16 cellular contexts compared by ENCODE assay signal in the genomic region with DNA sequence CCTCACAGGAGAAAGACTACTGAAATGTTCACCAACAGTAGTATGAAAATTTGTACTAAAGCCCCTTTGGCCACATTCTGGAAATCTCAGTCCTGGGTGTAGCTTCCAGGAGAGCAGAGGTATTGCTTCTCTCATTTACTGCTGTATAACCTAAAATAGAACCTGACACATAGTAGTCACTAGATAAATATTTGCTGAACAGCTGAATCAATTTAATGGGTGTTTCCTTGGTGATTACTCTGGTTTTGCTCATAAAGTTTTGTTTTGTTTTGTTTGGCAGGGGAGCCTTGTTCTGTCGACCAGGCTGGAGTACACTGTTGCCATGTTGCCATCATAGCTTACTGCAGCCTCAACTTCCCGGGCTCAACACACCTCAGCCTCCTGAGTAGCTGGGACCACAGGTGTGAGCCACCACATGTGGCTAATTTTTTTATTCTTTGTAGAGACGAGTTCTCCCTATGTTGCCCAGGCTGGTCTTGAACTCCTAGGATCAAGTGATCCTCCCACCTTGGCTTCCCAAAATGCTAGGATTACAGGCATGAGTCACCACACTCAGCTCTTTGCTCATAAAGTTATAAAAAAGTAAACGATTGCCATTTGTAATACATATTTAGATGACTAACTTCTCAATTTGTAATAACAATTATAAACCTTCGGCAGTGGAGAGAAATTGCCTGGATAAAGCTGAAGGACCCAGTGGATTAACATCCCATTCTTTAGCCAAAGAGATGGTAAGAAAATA. TPM values are rescaled to one million over a fixed set of nuclear protein-coding genes. Genes with fewer than 3 reads are reported as not detected.
A peak's percentile ranks its signal among the peaks of the same experiment; 100 is the strongest.
DNase-seq lines count a peak whose midpoint lies in the region; TF ChIP-seq lines count a peak whose summit lies in the region.
"Had no signal": no experiment of that assay in that cellular context is flagged by ENCODE, and none has a peak within 500 bp of the region (broad histone marks: within the 10 kb centered on the region; RNA-seq: fewer than 3 reads in every experiment).

No MANE protein-coding gene starts in this region.

- no peak overlapping the region for H2BK12ac ChIP-seq in mesenchymal stem cell (ENCODE audit: low read length in 2 of 2)

- H2BK120ac ChIP-seq in mesenchymal stem cell (ENCODE audit: low read depth, low read length) (no peak overlapping the region), mesendoderm (ENCODE audit: low read depth, low read length) (no peak overlapping the region)

- dilution Hi-C loops in mammary epithelial cell (cut with HindIII; ENCODE audit: low sequenced_read_pairs), result loop anchor here (5.0 kb wide), 1 partner anchor 91 kb away; no protein-coding TSS in a partner anchor

- CTCF ChIA-PET in BJ (lab: Yijun Ruan, JAX), result interaction anchor here (0.6 to 1.2 kb wide), 3 partner anchors 9 to 161 kb away, joined by 3 read pairs; no protein-coding TSS in a partner anchor
- CTCF ChIA-PET in mammary epithelial cell (lab: Charles Lee; ENCODE audit: low non-redundant PET), result no interaction called here

- H3K23ac ChIP-seq in mesenchymal stem cell (ENCODE audit: low read length in 2 of 2) (no peak overlapping the region), mesendoderm (ENCODE audit: low read length) (no peak overlapping the region)

- H2BK15ac ChIP-seq in mesenchymal stem cell (ENCODE audit: low read depth, poor library complexity, severe bottlenecking) (peak overlapping the region; percentile 46), mesendoderm (replicated peaks; ENCODE audit: low read depth) (no peak overlapping the region)

- H3K27me3 ChIP-seq in BJ (ENCODE audit: control insufficient read depth, insufficient read depth, low read length) (no peaks in the 10 kb centered on the region), mammary epithelial cell (ENCODE audit: insufficient read depth, low read length) (no peaks in the 10 kb centered on the region), mesenchymal stem cell (ENCODE audit: control insufficient read depth in 1 of 2, insufficient read depth in 1 of 2, low read length in 2 of 2) (no peaks in the 10 kb centered on the region), mesendoderm (ENCODE audit: insufficient read depth, low read length, poor library complexity) (no peaks in the 10 kb centered on the region)
- H3K27me3 ChIP-seq: ascending aorta; BLaER1 treated with 17β-estradiol and CSF1 and Interleukin-3, amounts not matched to agents 10 nM and 100 nM; Peyer's patch; sigmoid colon had no signal

- BruUV-seq in mammary epithelial cell (replicated peaks; lab: Mats Ljungman, UMichigan), result no TSS peak

- no peak overlapping the region for H4K5ac ChIP-seq in mesendoderm (ENCODE audit: low read length)

- H3K27ac ChIP-seq in mammary epithelial cell (ENCODE audit: insufficient read depth, low read depth, low read length), result no peak overlapping the region
- H3K27ac ChIP-seq in mesenchymal stem cell (ENCODE audit: low read length, poor library complexity, severe bottlenecking), result no peak overlapping the region
- H3K27ac ChIP-seq in mesendoderm (ENCODE audit: low read depth, low read length), result no peak overlapping the region
- H3K27ac ChIP-seq: ascending aorta; BLaER1 treated with 17β-estradiol and CSF1 and Interleukin-3, amounts not matched to agents 10 nM and 100 nM; Peyer's patch; sigmoid colon had no signal

- H3K79me1 ChIP-seq in mesenchymal stem cell (replicated peaks; ENCODE audit: low read length, poor library complexity, severe bottlenecking), result no peaks in the 10 kb centered on the region
- H3K79me1 ChIP-seq in mesendoderm (ENCODE audit: low read length), result no peaks in the 10 kb centered on the region

- H3K9ac ChIP-seq in mammary epithelial cell (ENCODE audit: insufficient read depth, low read length) (no peak overlapping the region), mesenchymal stem cell (ENCODE audit: low read length) (peak overlapping the region; percentile 45), mesendoderm (ENCODE audit: low read length) (no peak overlapping the region)
- H3K9ac ChIP-seq: BLaER1 treated with 17β-estradiol and CSF1 and Interleukin-3, amounts not matched to agents 10 nM and 100 nM had no signal

- H3K79me2 ChIP-seq in mammary epithelial cell (ENCODE audit: insufficient read depth, low read length), result no peaks in the 10 kb centered on the region
- no peaks in the 10 kb centered on the region for H3K79me2 ChIP-seq in mesendoderm (ENCODE audit: control insufficient read depth, insufficient read depth, low read length)

- POLR2A ChIA-PET in BJ (lab: Charles Lee), result no interaction called here

- H4K8ac ChIP-seq in mesenchymal stem cell (ENCODE audit: low read length) (no peak overlapping the region), mesendoderm (ENCODE audit: low read depth, low read length) (no peak overlapping the region)

- H3K9me3 ChIP-seq in mammary epithelial cell (replicated peaks; ENCODE audit: insufficient read depth, low read length) (no peaks in the 10 kb centered on the region), mesenchymal stem cell (ENCODE audit: control insufficient read depth, low read length) (no peaks in the 10 kb centered on the region)
- H3K9me3 ChIP-seq: ascending aorta; BLaER1 treated with 17β-estradiol and CSF1 and Interleukin-3, amounts not matched to agents 10 nM and 100 nM; Peyer's patch; sigmoid colon had no signal

- 53% methylated on average over 5 of the region's 5 CpGs for WGBS in mammary epithelial cell (ENCODE audit: low coverage, missing lambda C conversion rate)
- WGBS in mesenchymal stem cell, result 90% methylated on average over 3 of the region's 5 CpGs
- no CpG with 5 or more reads among the region's 5 CpGs for WGBS in mesendoderm (ENCODE audit: extremely low coverage, insufficient coverage, low lambda C conversion rate)

- no peak overlapping the region for H2AFZ ChIP-seq in mammary epithelial cell (ENCODE audit: low read depth, low read length)
- H2AFZ ChIP-seq in mesenchymal stem cell (ENCODE audit: low read depth, low read length), result no peak overlapping the region

- no peak overlapping the region for H3K14ac ChIP-seq in mesenchymal stem cell (ENCODE audit: low read length in 2 of 2)

- no peak overlapping the region for H3K4me2 ChIP-seq in mammary epithelial cell (ENCODE audit: insufficient read depth, low read depth, low read length)
- H3K4me2 ChIP-seq in mesenchymal stem cell (ENCODE audit: low read length, poor library complexity, severe bottlenecking), result no peak overlapping the region
- no peak overlapping the region for H3K4me2 ChIP-seq in mesendoderm (ENCODE audit: low read length)
- H3K4me2 ChIP-seq: BLaER1 treated with 17β-estradiol and CSF1 and Interleukin-3, amounts not matched to agents 10 nM and 100 nM had no signal

- H3K4ac ChIP-seq in mesenchymal stem cell (ENCODE audit: low read depth in 1 of 2, low read length in 2 of 2) (no peak overlapping the region), mesendoderm (ENCODE audit: low read depth, low read length) (no peak overlapping the region)

- H3K4me1 ChIP-seq in mammary epithelial cell (ENCODE audit: insufficient read depth, low read length) (peaks cover 4% of the 10 kb centered on the region), mesenchymal stem cell (ENCODE audit: control insufficient read depth, insufficient read depth, low read depth, low read length) (peaks cover 5% of the 10 kb centered on the region), mesendoderm (ENCODE audit: control insufficient read depth, low read depth, low read length) (no peaks in the 10 kb centered on the region)
- H3K4me1 ChIP-seq: ascending aorta, Peyer's patch had no signal

- in situ Hi-C loops in mammary epithelial cell (cut with MboI; ENCODE audit: low sequenced_read_pairs in 2 of 2), result no loop called here

- H3K4me3 ChIP-seq in BJ (ENCODE audit: low read depth, low read length), result no peak overlapping the region
- no peak overlapping the region for H3K4me3 ChIP-seq in mammary epithelial cell (replicated peaks in 1 of 3; ENCODE audit: insufficient read depth in 1 of 3, low read depth in 2 of 3, low read length in 3 of 3)
- H3K4me3 ChIP-seq in mesenchymal stem cell (ENCODE audit: insufficient read depth in 1 of 2, low read depth in 1 of 2, low read length in 2 of 2), result no peak overlapping the region
- H3K4me3 ChIP-seq in mesendoderm (ENCODE audit: low read length), result no peak overlapping the region
- H3K4me3 ChIP-seq: ascending aorta; BLaER1 treated with 17β-estradiol and CSF1 and Interleukin-3, amounts not matched to agents 10 nM and 100 nM; Peyer's patch; sigmoid colon had no signal

- H4K20me1 ChIP-seq in mammary epithelial cell (ENCODE audit: insufficient read depth, low read length), result no peaks in the 10 kb centered on the region
- H4K20me1 ChIP-seq: BLaER1 treated with 17β-estradiol and CSF1 and Interleukin-3, amounts not matched to agents 10 nM and 100 nM had no signal

- H2AK5ac ChIP-seq in mesenchymal stem cell (ENCODE audit: low read length, severe bottlenecking) (no peak overlapping the region), mesendoderm (ENCODE audit: low read length) (no peak overlapping the region)

- no peak overlapping the region for H4K91ac ChIP-seq in mesenchymal stem cell (ENCODE audit: low read length)

- H2BK5ac ChIP-seq in mesenchymal stem cell (ENCODE audit: low read depth, low read length, poor library complexity, severe bottlenecking), result no peak overlapping the region
- H2BK5ac ChIP-seq in mesendoderm (ENCODE audit: low read length), result no peak overlapping the region

- H3K56ac ChIP-seq in mesendoderm (ENCODE audit: low read length), result no peak overlapping the region

- no peak overlapping the region for H3K18ac ChIP-seq in mesenchymal stem cell (ENCODE audit: low read depth in 1 of 2, low read length in 2 of 2)
- H3K18ac ChIP-seq in mesendoderm (ENCODE audit: low read length), result no peak overlapping the region

- TF ChIP-seq CTCF in BJ (IDR thresholded peaks at IDR 0.05; ENCODE audit: insufficient read depth, low read depth, low read length) (no peak), mammary epithelial cell (conservative IDR thresholded peaks at IDR 0.05 in 1 of 2, IDR thresholded peaks at IDR 0.05 in 1 of 2; ENCODE audit: extremely low read depth in 1 of 2, insufficient read depth in 1 of 2, low read depth in 1 of 2, low read length in 2 of 2) (no peak)

- peak; percentile 63 for DNase-seq in BJ (ENCODE audit: low read depth)
- peak; percentile 94 for DNase-seq in LHCN-M2 (ENCODE audit: low read depth)
- peak; percentile 73 for DNase-seq in mammary epithelial cell
- peak; percentile 4 for DNase-seq in mesenchymal stem cell
- DNase-seq in activated naive CD4-positive, alpha-beta T cell (lab: John Stamatoyannopoulos, UW), result no peak
- DNase-seq in NCI-H2227 (lab: John Stamatoyannopoulos, UW; ENCODE audit: unreplicated experiment), result no peak
- DNase-seq in midbrain (lab: John Stamatoyannopoulos, UW), result no peak
- no peak for DNase-seq in mesendoderm
- DNase-seq: glutamatergic neuron; GOT3; naive thymus-derived CD8-positive, alpha-beta T cell; sigmoid colon; stimulated activated naive CD4-positive, alpha-beta T cell treated with Interleukin-2 at 50 U/mL for 16 hours had no signal

- no peaks in the 10 kb centered on the region for H3K36me3 ChIP-seq in BJ (ENCODE audit: control insufficient read depth, insufficient read depth, low read length)
- H3K36me3 ChIP-seq in mammary epithelial cell (ENCODE audit: insufficient read depth, low read length), result no peaks in the 10 kb centered on the region
- H3K36me3 ChIP-seq in mesenchymal stem cell (ENCODE audit: control insufficient read depth in 1 of 2, insufficient read depth in 2 of 2, low read depth in 1 of 2, low read length in 2 of 2), result no peaks in the 10 kb centered on the region
- H3K36me3 ChIP-seq in mesendoderm (ENCODE audit: control insufficient read depth, insufficient read depth, low read length), result no peaks in the 10 kb centered on the region
- H3K36me3 ChIP-seq: ascending aorta; BLaER1 treated with 17β-estradiol and CSF1 and Interleukin-3, amounts not matched to agents 10 nM and 100 nM; Peyer's patch; sigmoid colon had no signal

- intact Hi-C loops in mammary epithelial cell (cut with micrococcal nuclease), result no loop called here

RNA-seq across cellular contexts. Expression of a gene that starts 11.5 kb away (rescaled TPM):
- polyA plus RNA-seq in BJ (2011; rRNA removed) (7.1 and 10.2 TPM in 2 replicates), mammary epithelial cell (0.19 TPM)
- polyA minus RNA-seq in BJ (2011; rRNA and poly(A)+ RNA removed), result 25.6 and 26.3 TPM in 2 replicates
- total RNA-seq in LHCN-M2 (2014; rRNA removed) (2.8 and 4.0 TPM in 2 replicates), mammary epithelial cell (1 to 10 TPM; 4.1 to 6.5 TPM)
- polyA plus RNA-seq in LHCN-M2 (2012), result 4.5 TPM
- not detected for polyA minus RNA-seq in mammary epithelial cell
- 5.1 TPM for polyA plus RNA-seq in mesenchymal stem cell (2013, experiment 1 of 2)
- polyA plus RNA-seq in mesenchymal stem cell (2013, experiment 2 of 2), result 4.6 TPM
- polyA plus RNA-seq in mesendoderm (2013, experiment 1 of 2), result 1.0 TPM
- 0.92 TPM for polyA plus RNA-seq in mesendoderm (2013, experiment 2 of 2)

Comparison
In these comparisons a context has a peak if more than half of its experiments do, and no peak if none do; other contexts are left out.
1. DNase-seq: peak in BJ (single experiment), LHCN-M2 (single experiment), mammary epithelial cell (single experiment) and mesenchymal stem cell (single experiment); none in activated naive CD4-positive, alpha-beta T cell (0 of 4), NCI-H2227 (single experiment), midbrain (single experiment) and mesendoderm (single experiment).